Comparison of ENCODE assay signal across 12 cellular contexts in the genomic region with DNA sequence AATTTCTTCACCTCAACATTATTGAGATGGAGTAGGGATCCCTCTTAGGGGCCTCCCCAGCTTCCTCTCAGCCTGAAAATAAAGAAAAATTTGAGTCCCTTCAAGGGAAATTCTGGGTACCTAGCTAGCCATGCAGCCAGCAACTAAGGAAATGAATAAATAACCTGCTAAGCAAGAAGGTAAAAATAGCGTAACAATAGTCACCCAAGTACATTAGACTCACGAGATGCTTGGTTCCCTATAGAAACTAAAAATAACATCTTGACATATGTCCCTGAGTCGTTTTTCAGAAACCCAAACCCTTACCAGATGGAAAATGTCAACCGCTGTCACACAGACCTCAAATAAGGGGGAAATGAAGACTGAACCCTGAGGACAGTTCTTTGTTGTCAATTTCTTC. TPM values are rescaled to one million over a fixed set of nuclear protein-coding genes. Genes with fewer than 3 reads are reported as not detected.
A peak's percentile ranks its signal among the peaks of the same experiment; 100 is the strongest.
DNase-seq lines count a peak whose midpoint lies in the region; ATAC-seq, FAIRE-seq and TF ChIP-seq lines count a peak whose summit lies in the region.
"Had no signal": no experiment of that assay in that cellular context is flagged by ENCODE, and none has a peak within 500 bp of the region (broad histone marks: within the 10 kb centered on the region; RNA-seq: fewer than 3 reads in every experiment).

No MANE protein-coding gene starts in this region.

- H3K27ac ChIP-seq in GM12878 (ENCODE audit: control insufficient read depth, insufficient read depth) (peak overlapping the region; percentile 96), right atrium auricular region (no peak overlapping the region)
- H3K27ac ChIP-seq: epithelial cell of prostate, HL-60, parathyroid adenoma had no signal

- H3K4me3 ChIP-seq in GM12878 = peak overlapping the region; percentile 2; the same call in 1 of the 2 replicates
- no peak overlapping the region for H3K4me3 ChIP-seq in right atrium auricular region

- peak overlapping the region; percentile 46 for H2AFZ ChIP-seq in GM12878 (ENCODE audit: control insufficient read depth, low read depth, low read length)
- H2AFZ ChIP-seq: parathyroid adenoma had no signal

- RAD21 ChIA-PET in GM12878 (lab: Charles Lee; ENCODE audit: unreplicated experiment) = interaction anchor here (1.0 to 4.0 kb wide), 7 partner anchors 9 to 129 kb away, joined by 3 to 25 read pairs (median 5); a partner anchor contains a TSS

- H3K9ac ChIP-seq in GM12878 (ENCODE audit: control insufficient read depth, insufficient read depth, low read length) = peak overlapping the region; percentile 57; the same call in 1 of the 2 replicates
- H3K9ac ChIP-seq: parathyroid adenoma had no signal

- H3K36me3 ChIP-seq in GM12878 (ENCODE audit: control insufficient read depth in 2 of 2, insufficient read depth in 2 of 2, low read length in 1 of 2) (no peaks in the 10 kb centered on the region), right atrium auricular region (no peaks in the 10 kb centered on the region)

- H3K4me3 Mint-ChIP-seq in naive thymus-derived CD8-positive, alpha-beta T cell = no peak overlapping the region
- H3K4me3 Mint-ChIP-seq in activated CD4-positive, alpha-beta memory T cell treated with anti-CD3 and anti-CD28 coated beads for 36 hours = no peak overlapping the region

- H3K4me1 Mint-ChIP-seq in naive thymus-derived CD8-positive, alpha-beta T cell = peaks cover 0 to 15% (median 0%) of the 10 kb centered on the region in 4 donors
- no peaks in the 10 kb centered on the region for H3K4me1 Mint-ChIP-seq in activated CD4-positive, alpha-beta memory T cell treated with anti-CD3 and anti-CD28 coated beads for 36 hours (ENCODE audit: low read depth)

- no peaks in the 10 kb centered on the region for H4K20me1 ChIP-seq in GM12878 (ENCODE audit: control insufficient read depth, insufficient read depth)

- no peaks in the 10 kb centered on the region for H3K27me3 ChIP-seq in GM12878 (replicated peaks in 1 of 2; ENCODE audit: control insufficient read depth in 2 of 2, insufficient read depth in 2 of 2, low read length in 1 of 2)
- H3K27me3 ChIP-seq in right atrium auricular region = no peaks in the 10 kb centered on the region

- no peaks in the 10 kb centered on the region for H3K9me3 Mint-ChIP-seq in naive thymus-derived CD8-positive, alpha-beta T cell
- no peaks in the 10 kb centered on the region for H3K9me3 Mint-ChIP-seq in activated CD4-positive, alpha-beta memory T cell treated with anti-CD3 and anti-CD28 coated beads for 36 hours

- CTCF ChIA-PET in GM12878 (lab: Yijun Ruan, JAX) = interaction anchor here (0.6 to 6.5 kb wide), 12 partner anchors 9 to 588 kb away, joined by 3 to 56 read pairs (median 6); a partner anchor contains a TSS
- CTCF ChIA-PET in activated CD4-positive, alpha-beta memory T cell treated with anti-CD3 and anti-CD28 coated beads for 36 hours (lab: Charles Lee) = interaction anchor here (0.8 to 3.1 kb wide), 4 partner anchors 9 to 588 kb away, joined by 3 to 10 read pairs (median 8); no protein-coding TSS in a partner anchor

- H3K9me3 ChIP-seq in GM12878 (replicated peaks; ENCODE audit: control insufficient read depth, insufficient read depth, low read length) (no peaks in the 10 kb centered on the region), right atrium auricular region (no peaks in the 10 kb centered on the region)

- TF ChIP-seq RAD21 in GM12878 (IDR thresholded peaks at IDR 0.05; ENCODE audit: insufficient read depth, low read depth, low read length) = peak; percentile 5; the same call in 1 of the 2 replicates

- TF ChIP-seq POLR2A in GM12878 (IDR thresholded peaks at IDR 0.05; ENCODE audit: low read depth, low read length) = no peak

- DNase-seq in GM12878 (ENCODE audit: low read depth, low spot score) = peak; percentile 87
- DNase-seq in SHP77 (lab: John Stamatoyannopoulos, UW) = no peak
- no peak for DNase-seq in naive thymus-derived CD8-positive, alpha-beta T cell
- no peak for DNase-seq in activated CD4-positive, alpha-beta memory T cell treated with anti-CD3 and anti-CD28 coated beads for 36 hours
- no peak for DNase-seq in right atrium auricular region (ENCODE audit: low spot score)
- DNase-seq: NCI-H187 treated with DMSO at 0.1 percent for 48 hours had no signal

- H3K4me1 ChIP-seq in GM12878 (ENCODE audit: control insufficient read depth, insufficient read depth, low read length) (peaks cover 63% of the 10 kb centered on the region), right atrium auricular region (no peaks in the 10 kb centered on the region)
- H3K4me1 ChIP-seq: parathyroid adenoma had no signal

- peak overlapping the region; percentile 96 for H3K4me2 ChIP-seq in GM12878 (ENCODE audit: control insufficient read depth, insufficient read depth)

- SMC1A ChIA-PET in GM12878 (lab: Charles Lee; ENCODE audit: uncharacterized antibody, unreplicated experiment) = interaction anchor here (0.6 to 5.2 kb wide), 20 partner anchors 8 to 589 kb away, joined by 3 to 26 read pairs (median 6); a partner anchor contains a TSS

- peak; percentile 72 for FAIRE-seq in GM12878 (lab: Jason Lieb, UNC)

- in situ Hi-C loops in GM12878 (cut with MboI) = no loop called here

- TF ChIP-seq CTCF in GM12878 (IDR thresholded peaks at IDR 0.05 in 2 of 3, conservative IDR thresholded peaks at IDR 0.05 in 1 of 3; ENCODE audit: control insufficient read depth in 2 of 3, extremely low read depth in 1 of 3, insufficient read depth in 1 of 3, low read depth in 3 of 3, low read length in 3 of 3) (no peak), right atrium auricular region (IDR thresholded peaks at IDR 0.05) (no peak)

- intact Hi-C loops in GM12878 (cut with micrococcal nuclease; ENCODE audit: unreplicated experiment) = loop anchor here (10.0 kb wide), 1 partner anchor 518 kb away; no protein-coding TSS in a partner anchor
- intact Hi-C loops in activated CD4-positive, alpha-beta memory T cell treated with anti-CD3 and anti-CD28 coated beads for 36 hours (cut with micrococcal nuclease) = no loop called here

- H3K36me3 Mint-ChIP-seq in naive thymus-derived CD8-positive, alpha-beta T cell = no peaks in the 10 kb centered on the region
- no peaks in the 10 kb centered on the region for H3K36me3 Mint-ChIP-seq in activated CD4-positive, alpha-beta memory T cell treated with anti-CD3 and anti-CD28 coated beads for 36 hours

- POLR2A ChIA-PET in GM12878 (lab: Charles Lee) = interaction anchor here (0.5 to 1.8 kb wide), 2 partner anchors 29 to 129 kb away, joined by 6 read pairs; a partner anchor contains a TSS
- POLR2A ChIA-PET in naive thymus-derived CD8-positive, alpha-beta T cell (lab: Charles Lee) = no interaction called here
- POLR2A ChIA-PET in activated CD4-positive, alpha-beta memory T cell treated with anti-CD3 and anti-CD28 coated beads for 36 hours (lab: Charles Lee) = no interaction called here

- H3K79me2 ChIP-seq in GM12878 (ENCODE audit: control insufficient read depth, insufficient read depth, low read length) = peaks cover 11% of the 10 kb centered on the region
- H3K79me2 ChIP-seq: parathyroid adenoma had no signal

- TF ChIP-seq EP300 in GM12878 (IDR thresholded peaks at IDR 0.05; ENCODE audit: borderline replicate concordance in 1 of 2, control insufficient read depth in 1 of 2, low read depth in 2 of 2, low read length in 2 of 2) = peak; percentile 50 to 95; a peak in 2 of 4 replicates

- ATAC-seq in GM18519 (IDR thresholded peaks at IDR 0.05; ENCODE audit: low FRiP score, unreplicated experiment) = peak; percentile 58
- peak; percentile 78 for ATAC-seq in GM21526 (IDR thresholded peaks at IDR 0.05; ENCODE audit: low FRiP score, unreplicated experiment)
- peak; percentile 70 for ATAC-seq in HG03135 (IDR thresholded peaks at IDR 0.05; ENCODE audit: unreplicated experiment)
- peak; percentile 82 for ATAC-seq in GM12878
- no peak for ATAC-seq in naive thymus-derived CD8-positive, alpha-beta T cell

- 0% methylated on average over 4 of the region's 4 CpGs for WGBS in GM12878 (ENCODE audit: insufficient coverage, insufficient replicate concordance, low lambda C conversion rate, missing lambda C conversion rate)

- no peak overlapping the region for H3K27ac Mint-ChIP-seq in naive thymus-derived CD8-positive, alpha-beta T cell
- H3K27ac Mint-ChIP-seq in activated CD4-positive, alpha-beta memory T cell treated with anti-CD3 and anti-CD28 coated beads for 36 hours = no peak overlapping the region

- peaks cover 3 to 15% (median 4%) of the 10 kb centered on the region in 5 donors for H3K27me3 Mint-ChIP-seq in naive thymus-derived CD8-positive, alpha-beta T cell
- no peaks in the 10 kb centered on the region for H3K27me3 Mint-ChIP-seq in activated CD4-positive, alpha-beta memory T cell treated with anti-CD3 and anti-CD28 coated beads for 36 hours

- BruUV-seq in GM12878 (replicated peaks; lab: Mats Ljungman, UMichigan) = no TSS peak

TF ChIP-seq in GM12878, 131 proteins besides CTCF, POLR2A, EP300 and RAD21 (continues in another document):
- TF ChIP-seq EED (IDR thresholded peaks at IDR 0.05; ENCODE audit: low read depth) (0 out of 2 replicates have a peak, but pooled peaks have one; percentile 76), CEBPB (IDR thresholded peaks at IDR 0.05; ENCODE audit: borderline replicate concordance in 1 of 2, low read depth in 2 of 2, low read length in 2 of 2) (peak in 1 of 2 experiments; percentile 90; a peak in 1 of 4 replicates)

RNA-seq across cellular contexts. Expression of a gene that starts 51.9 kb away (rescaled TPM):
- total RNA-seq in GM12878 (2013; cell fraction: nucleolus; rRNA removed) = 12.4 and 13.5 TPM in 2 replicates
- total RNA-seq in GM12878 (2014; rRNA removed) (13.1 and 17.7 TPM in 2 replicates), GM12878 (2014; rRNA removed; fragmentation: Illumina TruSeq; extraction: Trizol) (21.6 and 22.7 TPM in 2 replicates), GM12878 (2021) (18.2 and 19.4 TPM in 2 replicates), right atrium auricular region (under 1 TPM; 0.37 to 0.90 TPM)
- 5.9 TPM for polyA plus RNA-seq in GM12878 (2011; ENCODE audit: low read depth)
- polyA plus RNA-seq in GM12878 (2011; rRNA removed) (2.0 and 3.2 TPM in 2 replicates), GM12878 (2014; fragmentation: Illumina TruSeq; extraction: Trizol) (18.3 and 20.6 TPM in 2 replicates), GM12878 (2014; fragmentation: Nextera tagmentation; extraction: Ambion mirVana) (1 to 10 TPM; 2.8 to 4.9 TPM), GM12878 (2014; rRNA removed) (7.7 and 8.4 TPM in 2 replicates), GM12878 (2016; fragmentation: Nextera tagmentation; extraction: Ambion mirVana) (10 to 100 TPM in 1 of 2 experiments, 1 to 10 TPM in 1; 7.5 to 10.1 TPM)
- 0.59 and 0.82 TPM in 2 replicates for polyA plus RNA-seq in GM12878 (2011; cell fraction: cytosol; rRNA removed)
- polyA plus RNA-seq in GM12878 (2011; cell fraction: nucleus; rRNA removed) = 3.8 and 5.1 TPM in 2 replicates
- polyA plus RNA-seq in GM12878 (2012) = 6.5 and 8.3 TPM in 2 replicates
- polyA minus RNA-seq in GM12878 (2011; rRNA and poly(A)+ RNA removed) = 4.4 and 7.1 TPM in 2 replicates
- 0.52 and 1.5 TPM in 2 replicates for polyA minus RNA-seq in GM12878 (2011; cell fraction: cytosol; rRNA and poly(A)+ RNA removed)
- polyA minus RNA-seq in GM12878 (2011; cell fraction: nucleus; rRNA and poly(A)+ RNA removed) = 5.9 and 9.2 TPM in 2 replicates
- 1 to 10 TPM in 1 of 2 experiments, under 1 TPM in 1; 0.58 to 1.1 TPM for total RNA-seq in naive thymus-derived CD8-positive, alpha-beta T cell
- under 1 TPM in 1 of 3 donors, not detected in 2; 0.11 TPM for polyA plus RNA-seq in naive thymus-derived CD8-positive, alpha-beta T cell
- total RNA-seq in activated CD4-positive, alpha-beta memory T cell treated with anti-CD3 and anti-CD28 coated beads for 36 hours = under 1 TPM; 0.19 to 0.48 TPM

Comparison
In these comparisons a context has a peak if more than half of its experiments do, and no peak if none do; other contexts are left out.
1. ATAC-seq: peak in GM18519 (single experiment), GM21526 (single experiment), HG03135 (single experiment) and GM12878 (single experiment); none in naive thymus-derived CD8-positive, alpha-beta T cell (0 of 2).
2. RNA of a gene that starts 51.9 kb away (total RNA-seq): 12.4 to 22.7 TPM in GM12878; 0.58 to 1.1 TPM in naive thymus-derived CD8-positive, alpha-beta T cell, 0.37 to 0.90 TPM in right atrium auricular region and 0.19 to 0.48 TPM in activated CD4-positive, alpha-beta memory T cell treated with anti-CD3 and anti-CD28 coated beads for 36 hours; every median in the first group is over 4 times any median in the second.